10 cellular contexts compared by ENCODE assay signal in the genomic region with DNA sequence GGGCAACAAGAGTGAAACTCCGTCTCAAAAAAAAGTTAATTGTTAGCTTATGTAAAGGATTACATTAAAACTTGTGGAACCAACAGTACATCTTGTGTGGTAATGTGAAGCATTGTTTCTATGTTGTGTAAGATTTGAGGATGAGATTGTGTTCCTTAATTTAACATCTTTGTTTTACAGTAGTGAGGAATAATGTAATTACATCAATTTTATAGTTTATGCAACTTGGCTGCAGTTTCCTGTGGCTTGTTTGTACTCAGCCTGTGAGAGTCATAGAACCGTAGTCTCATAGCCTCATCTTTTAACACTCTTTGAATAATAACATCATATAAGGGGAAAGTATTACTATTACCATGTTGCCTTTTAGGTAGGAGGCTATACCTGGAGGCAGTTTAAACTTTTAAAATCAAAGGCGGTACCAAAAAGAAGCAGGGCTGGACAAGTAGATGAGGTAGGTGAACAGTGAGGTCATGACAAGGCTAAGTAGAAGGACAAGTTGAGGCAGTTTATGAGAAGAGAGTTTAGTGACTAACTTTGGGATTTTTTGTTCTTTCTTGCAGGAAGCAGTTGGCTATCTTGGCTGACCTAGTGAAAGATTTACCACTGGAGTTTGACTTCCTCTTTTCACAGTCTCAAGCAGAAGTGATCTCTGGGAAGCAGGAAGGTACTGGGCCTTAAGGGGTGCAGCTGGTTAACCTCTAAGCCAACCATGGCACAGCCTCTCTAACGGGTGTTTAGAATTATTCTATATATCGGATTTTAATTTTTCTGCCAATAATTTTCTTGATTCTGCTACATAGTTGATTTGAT. TPM values are rescaled to one million over a fixed set of nuclear protein-coding genes. Genes with fewer than 3 reads are reported as not detected.
DNase-seq lines count a peak whose midpoint lies in the region; ATAC-seq lines count a peak whose summit lies in the region.
"Had no signal": no experiment of that assay in that cellular context is flagged by ENCODE, and none has a peak within 500 bp of the region (broad histone marks: within the 10 kb centered on the region; RNA-seq: fewer than 3 reads in every experiment).

No MANE protein-coding gene starts in this region.

- no peak overlapping the region for H3K4me3 Mint-ChIP-seq in activated naive CD4-positive, alpha-beta T cell treated with anti-CD3 and anti-CD28 coated beads for 36 hours
- no peak overlapping the region for H3K4me3 Mint-ChIP-seq in T-helper 2 cell treated with Interferon-gamma antibody and Interleukin-4, amounts not matched to agents 5 μg/mL and 100 μg/mL, for 36 hours
- H3K4me3 Mint-ChIP-seq: central memory CD8-positive, alpha-beta T cell had no signal

- H3K9me3 Mint-ChIP-seq in activated naive CD4-positive, alpha-beta T cell treated with anti-CD3 and anti-CD28 coated beads for 36 hours: no peaks in the 10 kb centered on the region
- H3K9me3 Mint-ChIP-seq in T-helper 2 cell treated with Interferon-gamma antibody and Interleukin-4, amounts not matched to agents 5 μg/mL and 100 μg/mL, for 36 hours: no peaks in the 10 kb centered on the region
- H3K9me3 Mint-ChIP-seq: central memory CD8-positive, alpha-beta T cell had no signal

- peaks cover 6% of the 10 kb centered on the region for H3K36me3 Mint-ChIP-seq in activated naive CD4-positive, alpha-beta T cell treated with anti-CD3 and anti-CD28 coated beads for 36 hours (ENCODE audit: low read depth)
- no peaks in the 10 kb centered on the region for H3K36me3 Mint-ChIP-seq in T-helper 2 cell treated with Interferon-gamma antibody and Interleukin-4, amounts not matched to agents 5 μg/mL and 100 μg/mL, for 36 hours (ENCODE audit: low read depth)

- peak; percentile 95 for ATAC-seq in GM21619 (IDR thresholded peaks at IDR 0.05; ENCODE audit: unreplicated experiment)

- peak; percentile 15 for DNase-seq in GM03348 (ENCODE audit: low spot score)
- DNase-seq in Kasumi-1 (lab: John Stamatoyannopoulos, UW): peak; percentile 99 to 100
- peak; percentile 48 for DNase-seq in fibroblast of gingiva (ENCODE audit: low read depth)
- no peak for DNase-seq in activated naive CD4-positive, alpha-beta T cell treated with anti-CD3 and anti-CD28 coated beads for 36 hours
- no peak for DNase-seq in T-helper 2 cell treated with Interferon-gamma antibody and Interleukin-4, amounts not matched to agents 5 μg/mL and 100 μg/mL, for 36 hours (ENCODE audit: low spot score)
- no peak for DNase-seq in activated CD4-positive, alpha-beta T cell treated with anti-CD3 and anti-CD28 coated beads for 1 hour
- no peak for DNase-seq in activated gamma-delta T cell treated with Interleukin-2 at 50 U/mL for 16 hours
- DNase-seq: tibial artery had no signal

- H3K27ac Mint-ChIP-seq in activated naive CD4-positive, alpha-beta T cell treated with anti-CD3 and anti-CD28 coated beads for 36 hours: no peak overlapping the region
- H3K27ac Mint-ChIP-seq in T-helper 2 cell treated with Interferon-gamma antibody and Interleukin-4, amounts not matched to agents 5 μg/mL and 100 μg/mL, for 36 hours: no peak overlapping the region

- H3K4me1 Mint-ChIP-seq in activated naive CD4-positive, alpha-beta T cell treated with anti-CD3 and anti-CD28 coated beads for 36 hours (ENCODE audit: low read depth): no peaks in the 10 kb centered on the region
- peaks cover 6% of the 10 kb centered on the region for H3K4me1 Mint-ChIP-seq in T-helper 2 cell treated with Interferon-gamma antibody and Interleukin-4, amounts not matched to agents 5 μg/mL and 100 μg/mL, for 36 hours (ENCODE audit: low read depth)
- H3K4me1 Mint-ChIP-seq: central memory CD8-positive, alpha-beta T cell had no signal

- CTCF ChIA-PET in activated naive CD4-positive, alpha-beta T cell treated with anti-CD3 and anti-CD28 coated beads for 36 hours (lab: Charles Lee): interaction anchor here (0.6 kb wide), 1 partner anchor 27 kb away, joined by 4 read pairs; no protein-coding TSS in a partner anchor

- H3K27me3 Mint-ChIP-seq in activated naive CD4-positive, alpha-beta T cell treated with anti-CD3 and anti-CD28 coated beads for 36 hours (ENCODE audit: low read depth): no peaks in the 10 kb centered on the region
- H3K27me3 Mint-ChIP-seq in T-helper 2 cell treated with Interferon-gamma antibody and Interleukin-4, amounts not matched to agents 5 μg/mL and 100 μg/mL, for 36 hours (ENCODE audit: low read depth): no peaks in the 10 kb centered on the region
- H3K27me3 Mint-ChIP-seq: central memory CD8-positive, alpha-beta T cell had no signal

- intact Hi-C loops in activated naive CD4-positive, alpha-beta T cell treated with anti-CD3 and anti-CD28 coated beads for 36 hours (cut with micrococcal nuclease): no loop called here

RNA-seq across cellular contexts. Expression of gene ENTPD7, which starts 26.1 kb away (rescaled TPM):
- 1 to 10 TPM; 1.2 to 1.4 TPM for total RNA-seq in activated naive CD4-positive, alpha-beta T cell treated with anti-CD3 and anti-CD28 coated beads for 36 hours

RNA-seq across cellular contexts. Expression of gene COX15, which starts 46.5 kb away (rescaled TPM):
- total RNA-seq in activated naive CD4-positive, alpha-beta T cell treated with anti-CD3 and anti-CD28 coated beads for 36 hours: 10 to 100 TPM; 36.3 to 38.8 TPM

RNA-seq across cellular contexts. Expression of gene CUTC, which starts 46.6 kb away (rescaled TPM):
- 10 to 100 TPM; 21.6 to 21.9 TPM for total RNA-seq in activated naive CD4-positive, alpha-beta T cell treated with anti-CD3 and anti-CD28 coated beads for 36 hours

Comparison
In these comparisons a context has a peak if more than half of its experiments do, and no peak if none do; other contexts are left out.
1. DNase-seq: peak in GM03348 (single experiment), Kasumi-1 (2 of 2) and fibroblast of gingiva (single experiment); none in activated naive CD4-positive, alpha-beta T cell treated with anti-CD3 and anti-CD28 coated beads for 36 hours (single experiment), T-helper 2 cell treated with Interferon-gamma antibody and Interleukin-4, amounts not matched to agents 5 μg/mL and 100 μg/mL, for 36 hours (single experiment), activated CD4-positive, alpha-beta T cell treated with anti-CD3 and anti-CD28 coated beads for 1 hour (single experiment) and activated gamma-delta T cell treated with Interleukin-2 at 50 U/mL for 16 hours (single experiment).